Comparison of ENCODE assay signal across 2 cellular contexts in the genomic region with DNA sequence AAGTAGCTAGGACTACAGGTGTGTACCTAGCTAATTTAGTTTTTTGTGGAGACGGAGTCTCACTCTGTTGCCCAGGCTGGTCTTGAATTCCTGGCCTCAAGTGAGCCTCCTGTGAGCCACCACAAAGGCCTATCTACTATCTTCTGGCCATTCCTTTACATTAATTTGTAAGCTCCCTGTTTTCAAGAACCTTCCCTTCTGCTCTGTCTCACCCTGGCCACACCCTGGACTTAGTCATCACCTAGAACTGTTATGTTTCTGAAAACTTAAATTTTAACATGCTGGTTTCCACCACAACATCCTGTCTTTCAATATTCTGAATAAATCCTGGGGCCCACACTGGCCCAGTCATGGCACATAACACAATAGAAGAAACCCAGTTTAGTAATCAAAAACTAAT.
TF ChIP-seq lines count a peak whose summit lies in the region.

No MANE protein-coding gene starts in this region.

TF ChIP-seq in IMR-90, 13 proteins besides CTCF, POLR2A, EP300 and RAD21:
- TF ChIP-seq, protein P1, sequence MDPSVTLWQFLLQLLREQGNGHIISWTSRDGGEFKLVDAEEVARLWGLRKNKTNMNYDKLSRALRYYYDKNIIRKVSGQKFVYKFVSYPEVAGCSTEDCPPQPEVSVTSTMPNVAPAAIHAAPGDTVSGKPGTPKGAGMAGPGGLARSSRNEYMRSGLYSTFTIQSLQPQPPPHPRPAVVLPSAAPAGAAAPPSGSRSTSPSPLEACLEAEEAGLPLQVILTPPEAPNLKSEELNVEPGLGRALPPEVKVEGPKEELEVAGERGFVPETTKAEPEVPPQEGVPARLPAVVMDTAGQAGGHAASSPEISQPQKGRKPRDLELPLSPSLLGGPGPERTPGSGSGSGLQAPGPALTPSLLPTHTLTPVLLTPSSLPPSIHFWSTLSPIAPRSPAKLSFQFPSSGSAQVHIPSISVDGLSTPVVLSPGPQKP (IDR thresholded peaks at IDR 0.05; ENCODE audit: borderline replicate concordance, low read depth, low read length) = no peak
- TF ChIP-seq RFX5 (IDR thresholded peaks at IDR 0.05; ENCODE audit: low read depth, low read length) (no peak), NFE2L2 (IDR thresholded peaks at IDR 0.05; ENCODE audit: low read depth, low read length) (no peak), CEBPB (IDR thresholded peaks at IDR 0.05; ENCODE audit: low read depth, low read length) (no peak)

TF ChIP-seq in GM23338, 12 proteins besides CTCF, POLR2A, EP300 and RAD21:
- no peak for TF ChIP-seq CREB1 (CRISPR knock-in tag; IDR thresholded peaks at IDR 0.05; ENCODE audit: low read depth)
- no peak for TF ChIP-seq EZH2 (IDR thresholded peaks at IDR 0.05; ENCODE audit: low read depth, unreplicated experiment)
- no peak for TF ChIP-seq POLR2AphosphoS5 (IDR thresholded peaks at IDR 0.05; ENCODE audit: low read depth)
- TF ChIP-seq EZH2phosphoT487 (IDR thresholded peaks at IDR 0.05; ENCODE audit: unreplicated experiment) = no peak
- TF ChIP-seq STAT1 (IDR thresholded peaks at IDR 0.05; ENCODE audit: unreplicated experiment) = no peak
- TF ChIP-seq NANOG (IDR thresholded peaks at IDR 0.05; ENCODE audit: borderline replicate concordance) = no peak
- no peak for TF ChIP-seq ZNF331 (CRISPR knock-in tag; IDR thresholded peaks at IDR 0.05; ENCODE audit: low read depth)
- TF ChIP-seq, protein P2, sequence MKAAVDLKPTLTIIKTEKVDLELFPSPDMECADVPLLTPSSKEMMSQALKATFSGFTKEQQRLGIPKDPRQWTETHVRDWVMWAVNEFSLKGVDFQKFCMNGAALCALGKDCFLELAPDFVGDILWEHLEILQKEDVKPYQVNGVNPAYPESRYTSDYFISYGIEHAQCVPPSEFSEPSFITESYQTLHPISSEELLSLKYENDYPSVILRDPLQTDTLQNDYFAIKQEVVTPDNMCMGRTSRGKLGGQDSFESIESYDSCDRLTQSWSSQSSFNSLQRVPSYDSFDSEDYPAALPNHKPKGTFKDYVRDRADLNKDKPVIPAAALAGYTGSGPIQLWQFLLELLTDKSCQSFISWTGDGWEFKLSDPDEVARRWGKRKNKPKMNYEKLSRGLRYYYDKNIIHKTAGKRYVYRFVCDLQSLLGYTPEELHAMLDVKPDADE (IDR thresholded peaks at IDR 0.05) = no peak
- TF ChIP-seq, protein P3, sequence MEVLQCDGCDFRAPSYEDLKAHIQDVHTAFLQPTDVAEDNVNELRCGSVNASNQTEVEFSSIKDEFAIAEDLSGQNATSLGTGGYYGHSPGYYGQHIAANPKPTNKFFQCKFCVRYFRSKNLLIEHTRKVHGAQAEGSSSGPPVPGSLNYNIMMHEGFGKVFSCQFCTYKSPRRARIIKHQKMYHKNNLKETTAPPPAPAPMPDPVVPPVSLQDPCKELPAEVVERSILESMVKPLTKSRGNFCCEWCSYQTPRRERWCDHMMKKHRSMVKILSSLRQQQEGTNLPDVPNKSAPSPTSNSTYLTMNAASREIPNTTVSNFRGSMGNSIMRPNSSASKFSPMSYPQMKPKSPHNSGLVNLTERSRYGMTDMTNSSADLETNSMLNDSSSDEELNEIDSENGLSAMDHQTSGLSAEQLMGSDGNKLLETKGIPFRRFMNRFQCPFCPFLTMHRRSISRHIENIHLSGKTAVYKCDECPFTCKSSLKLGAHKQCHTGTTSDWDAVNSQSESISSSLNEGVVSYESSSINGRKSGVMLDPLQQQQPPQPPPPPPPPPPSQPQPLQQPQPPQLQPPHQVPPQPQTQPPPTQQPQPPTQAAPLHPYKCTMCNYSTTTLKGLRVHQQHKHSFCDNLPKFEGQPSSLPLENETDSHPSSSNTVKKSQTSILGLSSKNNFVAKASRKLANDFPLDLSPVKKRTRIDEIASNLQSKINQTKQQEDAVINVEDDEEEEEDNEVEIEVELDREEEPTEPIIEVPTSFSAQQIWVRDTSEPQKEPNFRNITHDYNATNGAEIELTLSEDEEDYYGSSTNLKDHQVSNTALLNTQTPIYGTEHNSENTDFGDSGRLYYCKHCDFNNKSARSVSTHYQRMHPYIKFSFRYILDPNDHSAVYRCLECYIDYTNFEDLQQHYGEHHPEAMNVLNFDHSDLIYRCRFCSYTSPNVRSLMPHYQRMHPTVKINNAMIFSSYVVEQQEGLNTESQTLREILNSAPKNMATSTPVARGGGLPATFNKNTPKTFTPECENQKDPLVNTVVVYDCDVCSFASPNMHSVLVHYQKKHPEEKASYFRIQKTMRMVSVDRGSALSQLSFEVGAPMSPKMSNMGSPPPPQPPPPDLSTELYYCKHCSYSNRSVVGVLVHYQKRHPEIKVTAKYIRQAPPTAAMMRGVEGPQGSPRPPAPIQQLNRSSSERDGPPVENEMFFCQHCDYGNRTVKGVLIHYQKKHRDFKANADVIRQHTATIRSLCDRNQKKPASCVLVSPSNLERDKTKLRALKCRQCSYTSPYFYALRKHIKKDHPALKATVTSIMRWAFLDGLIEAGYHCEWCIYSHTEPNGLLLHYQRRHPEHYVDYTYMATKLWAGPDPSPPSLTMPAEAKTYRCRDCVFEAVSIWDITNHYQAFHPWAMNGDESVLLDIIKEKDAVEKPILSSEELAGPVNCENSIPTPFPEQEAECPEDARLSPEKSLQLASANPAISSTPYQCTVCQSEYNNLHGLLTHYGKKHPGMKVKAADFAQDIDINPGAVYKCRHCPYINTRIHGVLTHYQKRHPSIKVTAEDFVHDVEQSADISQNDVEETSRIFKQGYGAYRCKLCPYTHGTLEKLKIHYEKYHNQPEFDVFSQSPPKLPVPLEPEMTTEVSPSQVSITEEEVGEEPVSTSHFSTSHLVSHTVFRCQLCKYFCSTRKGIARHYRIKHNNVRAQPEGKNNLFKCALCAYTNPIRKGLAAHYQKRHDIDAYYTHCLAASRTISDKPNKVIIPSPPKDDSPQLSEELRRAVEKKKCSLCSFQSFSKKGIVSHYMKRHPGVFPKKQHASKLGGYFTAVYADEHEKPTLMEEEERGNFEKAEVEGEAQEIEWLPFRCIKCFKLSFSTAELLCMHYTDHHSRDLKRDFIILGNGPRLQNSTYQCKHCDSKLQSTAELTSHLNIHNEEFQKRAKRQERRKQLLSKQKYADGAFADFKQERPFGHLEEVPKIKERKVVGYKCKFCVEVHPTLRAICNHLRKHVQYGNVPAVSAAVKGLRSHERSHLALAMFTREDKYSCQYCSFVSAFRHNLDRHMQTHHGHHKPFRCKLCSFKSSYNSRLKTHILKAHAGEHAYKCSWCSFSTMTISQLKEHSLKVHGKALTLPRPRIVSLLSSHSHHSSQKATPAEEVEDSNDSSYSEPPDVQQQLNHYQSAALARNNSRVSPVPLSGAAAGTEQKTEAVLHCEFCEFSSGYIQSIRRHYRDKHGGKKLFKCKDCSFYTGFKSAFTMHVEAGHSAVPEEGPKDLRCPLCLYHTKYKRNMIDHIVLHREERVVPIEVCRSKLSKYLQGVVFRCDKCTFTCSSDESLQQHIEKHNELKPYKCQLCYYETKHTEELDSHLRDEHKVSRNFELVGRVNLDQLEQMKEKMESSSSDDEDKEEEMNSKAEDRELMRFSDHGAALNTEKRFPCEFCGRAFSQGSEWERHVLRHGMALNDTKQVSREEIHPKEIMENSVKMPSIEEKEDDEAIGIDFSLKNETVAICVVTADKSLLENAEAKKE (CRISPR knock-in tag; IDR thresholded peaks at IDR 0.05) = no peak
- TF ChIP-seq JUNB (IDR thresholded peaks at IDR 0.05; ENCODE audit: unreplicated experiment) = no peak
- TF ChIP-seq ZNF114 (CRISPR knock-in tag; IDR thresholded peaks at IDR 0.05) = no peak
- TF ChIP-seq, protein P4, sequence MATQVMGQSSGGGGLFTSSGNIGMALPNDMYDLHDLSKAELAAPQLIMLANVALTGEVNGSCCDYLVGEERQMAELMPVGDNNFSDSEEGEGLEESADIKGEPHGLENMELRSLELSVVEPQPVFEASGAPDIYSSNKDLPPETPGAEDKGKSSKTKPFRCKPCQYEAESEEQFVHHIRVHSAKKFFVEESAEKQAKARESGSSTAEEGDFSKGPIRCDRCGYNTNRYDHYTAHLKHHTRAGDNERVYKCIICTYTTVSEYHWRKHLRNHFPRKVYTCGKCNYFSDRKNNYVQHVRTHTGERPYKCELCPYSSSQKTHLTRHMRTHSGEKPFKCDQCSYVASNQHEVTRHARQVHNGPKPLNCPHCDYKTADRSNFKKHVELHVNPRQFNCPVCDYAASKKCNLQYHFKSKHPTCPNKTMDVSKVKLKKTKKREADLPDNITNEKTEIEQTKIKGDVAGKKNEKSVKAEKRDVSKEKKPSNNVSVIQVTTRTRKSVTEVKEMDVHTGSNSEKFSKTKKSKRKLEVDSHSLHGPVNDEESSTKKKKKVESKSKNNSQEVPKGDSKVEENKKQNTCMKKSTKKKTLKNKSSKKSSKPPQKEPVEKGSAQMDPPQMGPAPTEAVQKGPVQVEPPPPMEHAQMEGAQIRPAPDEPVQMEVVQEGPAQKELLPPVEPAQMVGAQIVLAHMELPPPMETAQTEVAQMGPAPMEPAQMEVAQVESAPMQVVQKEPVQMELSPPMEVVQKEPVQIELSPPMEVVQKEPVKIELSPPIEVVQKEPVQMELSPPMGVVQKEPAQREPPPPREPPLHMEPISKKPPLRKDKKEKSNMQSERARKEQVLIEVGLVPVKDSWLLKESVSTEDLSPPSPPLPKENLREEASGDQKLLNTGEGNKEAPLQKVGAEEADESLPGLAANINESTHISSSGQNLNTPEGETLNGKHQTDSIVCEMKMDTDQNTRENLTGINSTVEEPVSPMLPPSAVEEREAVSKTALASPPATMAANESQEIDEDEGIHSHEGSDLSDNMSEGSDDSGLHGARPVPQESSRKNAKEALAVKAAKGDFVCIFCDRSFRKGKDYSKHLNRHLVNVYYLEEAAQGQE (IDR thresholded peaks at IDR 0.05; ENCODE audit: unreplicated experiment) = no peak
